Comparison of ENCODE assay signal across 26 cellular contexts in the genomic region with DNA sequence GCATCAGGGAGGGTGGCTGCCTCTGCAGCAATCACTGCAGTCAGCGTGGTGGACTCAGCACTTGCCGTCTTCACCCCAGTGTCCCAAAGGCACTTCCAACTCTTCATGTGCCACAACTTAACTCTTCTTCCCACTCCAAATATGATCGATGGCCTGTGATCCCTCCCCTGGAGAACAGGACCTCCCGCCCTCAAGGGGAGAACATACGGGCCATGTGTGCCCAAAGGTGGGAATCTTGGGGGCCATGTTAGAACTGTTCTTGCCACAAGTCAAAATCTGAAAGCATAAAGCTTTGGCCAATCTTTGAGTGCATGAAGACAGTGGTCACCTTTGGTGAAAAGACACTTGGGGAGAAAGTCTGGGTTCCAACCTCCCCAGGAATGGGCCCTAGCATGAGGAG.
"Had no signal": no experiment of that assay in that cellular context is flagged by ENCODE, and none has a peak within 500 bp of the region (broad histone marks: within the 10 kb centered on the region; RNA-seq: fewer than 3 reads in every experiment).

No MANE protein-coding gene starts in this region.

- H3K27me3 Mint-ChIP-seq: naive thymus-derived CD8-positive, alpha-beta T cell had no signal

- H3K36me3 ChIP-seq: gastroesophageal sphincter, heart left ventricle, left lung, sigmoid colon, stomach, thoracic aorta, tibial nerve, upper lobe of right lung, vagina had no signal

- H3K4me3 Mint-ChIP-seq: naive thymus-derived CD8-positive, alpha-beta T cell; nephron progenitor cell; stimulated activated effector memory CD8-positive, alpha-beta T cell treated with anti-CD3 and anti-CD28 coated beads, Interleukin-12 subunit alpha, Interleukin-12 subunit beta, amount 100 ng/mL, for 72 hours had no signal

- H3K4me3 ChIP-seq: dorsolateral prefrontal cortex, gastroesophageal sphincter, heart left ventricle, hepatocyte, left lung, sigmoid colon, stomach, thoracic aorta, tibial nerve, upper lobe of right lung, vagina had no signal

- H3K4me1 ChIP-seq: foreskin keratinocyte, parathyroid adenoma had no signal

- H3K27ac ChIP-seq: dorsolateral prefrontal cortex, foreskin keratinocyte, gastroesophageal sphincter, heart left ventricle, hepatocyte, left lung, parathyroid adenoma, sigmoid colon, stomach, thoracic aorta, tibial nerve, upper lobe of right lung, vagina had no signal

- H3K9me3 ChIP-seq: gastroesophageal sphincter, heart left ventricle, left lung, sigmoid colon, stomach, thoracic aorta, tibial nerve, upper lobe of right lung, vagina had no signal

- DNase-seq: dorsolateral prefrontal cortex; effector CD4-positive, alpha-beta T cell; foreskin keratinocyte; heart left ventricle; left cardiac atrium; left lung; mesenchymal stem cell; midbrain; naive thymus-derived CD8-positive, alpha-beta T cell; nephron progenitor cell; occipital lobe; right cardiac atrium; sigmoid colon; stimulated activated CD4-positive, alpha-beta T cell treated with anti-CD3 and anti-CD28 coated beads, Interleukin-2, amount 100 ng/mL, for 24 hours; stimulated activated CD4-positive, alpha-beta T cell treated with anti-CD3 and anti-CD28 coated beads, Interleukin-4, amount 100 ng/mL, for 24 hours; stimulated activated naive CD4-positive, alpha-beta T cell treated with Interleukin-2 at 50 U/mL for 16 hours; stomach; upper lobe of right lung had no signal

- H3K9ac ChIP-seq: parathyroid adenoma had no signal

- H3K27ac Mint-ChIP-seq: nephron progenitor cell; progenitor cell of endocrine pancreas; stimulated activated effector memory CD8-positive, alpha-beta T cell treated with anti-CD3 and anti-CD28 coated beads, Interleukin-12 subunit alpha, Interleukin-12 subunit beta, amount 100 ng/mL, for 72 hours had no signal

- H3K9me3 Mint-ChIP-seq: naive thymus-derived CD8-positive, alpha-beta T cell; nephron progenitor cell; stimulated activated effector memory CD8-positive, alpha-beta T cell treated with anti-CD3 and anti-CD28 coated beads, Interleukin-12 subunit alpha, Interleukin-12 subunit beta, amount 100 ng/mL, for 72 hours had no signal

- ATAC-seq: foreskin keratinocyte; gastroesophageal sphincter; heart left ventricle; left cardiac atrium; left lung; naive thymus-derived CD8-positive, alpha-beta T cell; right cardiac atrium; stimulated activated effector memory CD8-positive, alpha-beta T cell treated with anti-CD3 and anti-CD28 coated beads, Interleukin-12 subunit alpha, Interleukin-12 subunit beta, amount 100 ng/mL, for 72 hours; upper lobe of right lung had no signal

- H3K4me1 Mint-ChIP-seq: stimulated activated effector memory CD8-positive, alpha-beta T cell treated with anti-CD3 and anti-CD28 coated beads, Interleukin-12 subunit alpha, Interleukin-12 subunit beta, amount 100 ng/mL, for 72 hours had no signal

- H3K36me3 Mint-ChIP-seq: naive thymus-derived CD8-positive, alpha-beta T cell; stimulated activated effector memory CD8-positive, alpha-beta T cell treated with anti-CD3 and anti-CD28 coated beads, Interleukin-12 subunit alpha, Interleukin-12 subunit beta, amount 100 ng/mL, for 72 hours had no signal

- H3K27me3 ChIP-seq: foreskin keratinocyte, gastroesophageal sphincter, heart left ventricle, hepatocyte, left lung, sigmoid colon, stomach, tibial nerve, upper lobe of right lung, vagina had no signal
